14 cellular contexts compared by ENCODE assay signal in the genomic region with DNA sequence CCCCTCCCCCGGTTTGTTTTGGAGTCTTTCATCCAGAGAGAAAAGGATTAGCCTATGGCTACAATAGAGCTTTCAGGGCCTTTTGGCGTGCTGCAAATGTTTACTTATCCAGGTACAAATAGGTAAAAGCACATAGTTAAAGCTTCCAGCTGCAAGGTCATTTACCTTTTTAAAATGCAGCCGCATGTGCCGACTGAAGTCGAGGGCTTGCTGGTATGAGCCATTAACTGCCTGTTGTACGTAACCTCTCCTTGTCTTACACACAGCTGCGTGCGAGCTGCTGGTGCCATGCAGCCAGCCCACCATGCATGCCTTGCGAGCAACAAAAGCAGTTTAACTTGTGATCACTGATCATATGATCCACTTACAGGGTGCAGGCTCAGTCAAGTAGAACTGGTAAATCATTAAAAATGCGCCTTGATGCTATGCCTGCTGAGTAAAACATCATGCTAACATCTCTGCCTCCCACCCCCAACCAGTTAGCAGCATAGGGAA.
DNase-seq lines count a peak whose midpoint lies in the region; TF ChIP-seq lines count a peak whose summit lies in the region.
"Had no signal": no experiment of that assay in that cellular context is flagged by ENCODE, and none has a peak within 500 bp of the region (broad histone marks: within the 10 kb centered on the region; RNA-seq: fewer than 3 reads in every experiment).

No MANE protein-coding gene starts in this region.

- H3K27me3 Mint-ChIP-seq in type B pancreatic cell = peaks cover 22% of the 10 kb centered on the region
- H3K27me3 Mint-ChIP-seq: CD8-positive, alpha-beta memory T cell; central memory CD8-positive, alpha-beta T cell; T-helper 17 cell had no signal

- peaks cover 45% of the 10 kb centered on the region for H3K4me1 Mint-ChIP-seq in type B pancreatic cell (ENCODE audit: unreplicated experiment)
- H3K4me1 Mint-ChIP-seq: CD8-positive, alpha-beta memory T cell; central memory CD8-positive, alpha-beta T cell; T-helper 17 cell had no signal

- H3K27ac Mint-ChIP-seq in type B pancreatic cell = peak overlapping the region; percentile 27
- H3K27ac Mint-ChIP-seq: activated CD8-positive, alpha-beta T cell treated with anti-CD3 and anti-CD28 coated beads, Interleukin-2, amount 10 ng/mL, durations not matched to agents 7 days and 5 days; CD8-positive, alpha-beta memory T cell; T-helper 17 cell had no signal

- no peak overlapping the region for H3K4me3 Mint-ChIP-seq in type B pancreatic cell
- H3K4me3 Mint-ChIP-seq: activated CD8-positive, alpha-beta T cell treated with anti-CD3 and anti-CD28 coated beads, Interleukin-2, amount 10 ng/mL, durations not matched to agents 7 days and 5 days; CD8-positive, alpha-beta memory T cell; central memory CD8-positive, alpha-beta T cell; T-helper 17 cell had no signal

- DNase-seq in NCI-H1417 (lab: John Stamatoyannopoulos, UW) = peak; percentile 46 to 88 (median 79)
- DNase-seq in NCI-H748 treated with DMSO at 0.1 percent for 48 hours (lab: John Stamatoyannopoulos, UW) = peak; percentile 68
- DNase-seq in left kidney (ENCODE audit: low read depth, low spot score) = peak; percentile 94
- no peak for DNase-seq in type B pancreatic cell (ENCODE audit: extremely low spot score, unreplicated experiment)
- no peak for DNase-seq in hypothalamus (lab: John Stamatoyannopoulos, UW)
- no peak for DNase-seq in GM19240 (ENCODE audit: insufficient read length, low spot score)
- DNase-seq in GM19238 (ENCODE audit: insufficient read length, low spot score) = no peak
- DNase-seq: activated CD8-positive, alpha-beta T cell treated with anti-CD3 and anti-CD28 coated beads, Interleukin-2, amount 10 ng/mL, durations not matched to agents 7 days and 5 days; CD8-positive, alpha-beta memory T cell; GM23248; MM.1S; PC-9; T-helper 17 cell had no signal

- peaks cover 10% of the 10 kb centered on the region for H3K9me3 Mint-ChIP-seq in type B pancreatic cell

- peaks cover 9% of the 10 kb centered on the region for H3K36me3 Mint-ChIP-seq in type B pancreatic cell
- H3K36me3 Mint-ChIP-seq: CD8-positive, alpha-beta memory T cell had no signal

- no peak for TF ChIP-seq CTCF in type B pancreatic cell (conservative IDR thresholded peaks at IDR 0.05)

Comparison
In these comparisons a context has a peak if more than half of its experiments do, and no peak if none do; other contexts are left out.
1. DNase-seq: peak in NCI-H1417 (3 of 3), NCI-H748 treated with DMSO at 0.1 percent for 48 hours (single experiment) and left kidney (single experiment); none in type B pancreatic cell (single experiment), hypothalamus (0 of 51), GM19240 (single experiment) and GM19238 (single experiment).